In the genomic region with DNA sequence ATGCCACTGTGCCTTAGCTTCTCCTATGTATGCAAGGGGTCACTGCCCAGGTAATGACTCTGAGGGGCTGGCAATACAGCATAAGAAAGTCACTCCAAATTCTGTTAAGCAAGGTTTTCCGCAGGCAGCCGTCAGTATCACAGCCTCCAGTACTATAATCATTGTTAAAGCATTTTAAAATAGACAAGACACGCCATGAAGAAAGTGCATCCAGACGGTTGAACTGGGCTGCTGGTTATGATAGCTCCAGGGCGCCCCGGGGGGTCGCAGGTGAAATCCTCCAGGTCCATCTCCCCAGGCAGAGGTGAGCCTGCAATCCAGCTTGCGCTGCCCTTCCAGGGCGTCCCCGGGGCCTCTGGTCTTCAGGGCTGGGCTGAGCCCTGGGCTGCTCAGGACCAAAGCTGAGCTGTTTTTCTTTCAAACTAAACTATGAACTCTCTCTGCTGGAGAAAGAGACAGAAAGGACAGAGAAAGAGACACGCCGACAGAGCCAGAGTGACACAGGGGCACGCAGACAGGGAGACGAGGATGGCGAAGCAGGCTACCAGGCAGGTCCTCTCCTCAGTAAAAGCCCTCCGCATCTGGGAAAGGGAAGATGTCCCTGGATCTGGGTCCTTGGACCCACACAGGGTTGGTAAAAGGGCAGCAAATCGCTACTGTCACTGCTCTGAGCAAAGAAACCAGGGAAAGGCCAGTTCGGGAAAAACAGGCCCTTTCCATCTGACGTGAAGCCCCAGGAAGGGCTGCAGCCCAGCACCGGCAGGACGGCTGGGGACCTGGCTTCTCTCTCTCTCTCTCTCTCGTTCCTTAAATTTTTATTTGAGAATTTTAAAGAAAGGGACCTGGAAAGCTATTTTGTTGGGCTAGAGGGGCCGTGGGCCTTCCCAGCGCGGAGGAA, we compare ENCODE assay signal across 19 cellular contexts. TPM values are rescaled to one million over a fixed set of nuclear protein-coding genes. Genes with fewer than 3 reads are reported as not detected.
DNase-seq lines count a peak whose midpoint lies in the region; ATAC-seq and TF ChIP-seq lines count a peak whose summit lies in the region.
"Had no signal": no experiment of that assay in that cellular context is flagged by ENCODE, and none has a peak within 500 bp of the region (broad histone marks: within the 10 kb centered on the region; RNA-seq: fewer than 3 reads in every experiment).

No MANE protein-coding gene starts in this region.

- peak overlapping the region; percentile 2 for H4K8ac ChIP-seq in mesenchymal stem cell (ENCODE audit: low read length)

- H3K36me3 Mint-ChIP-seq in activated CD8-positive, alpha-beta memory T cell treated with anti-CD3 and anti-CD28 coated beads, Interleukin-2, amount 10 ng/mL, durations not matched to agents 7 days and 5 days: no peaks in the 10 kb centered on the region
- H3K36me3 Mint-ChIP-seq: CD4-positive, alpha-beta memory T cell; stimulated activated effector memory CD8-positive, alpha-beta T cell treated with anti-CD3 and anti-CD28 coated beads, Interleukin-12 subunit alpha, Interleukin-12 subunit beta, amount 100 ng/mL, for 72 hours had no signal

- TF ChIP-seq POLR2A in breast epithelium (IDR thresholded peaks at IDR 0.05) (no peak), tibial nerve (IDR thresholded peaks at IDR 0.05) (no peak)

- ATAC-seq in activated CD8-positive, alpha-beta memory T cell treated with anti-CD3 and anti-CD28 coated beads, Interleukin-2, amount 10 ng/mL, durations not matched to agents 7 days and 5 days: no peak
- ATAC-seq in HG03571 (IDR thresholded peaks at IDR 0.05; ENCODE audit: unreplicated experiment): no peak
- ATAC-seq in left lobe of liver: no peak
- no peak for ATAC-seq in aorta (ENCODE audit: low FRiP score)
- ATAC-seq: stimulated activated effector memory CD8-positive, alpha-beta T cell treated with anti-CD3 and anti-CD28 coated beads, Interleukin-12 subunit alpha, Interleukin-12 subunit beta, amount 100 ng/mL, for 72 hours had no signal

- H3K4ac ChIP-seq in mesenchymal stem cell (ENCODE audit: low read depth in 1 of 2, low read length in 2 of 2): peak overlapping the region in 1 of 2 experiments; percentile 99

- no peak overlapping the region for H2BK120ac ChIP-seq in mesenchymal stem cell (ENCODE audit: low read depth, low read length)

- peak overlapping the region in 1 of 2 experiments; percentile 28 for H3K14ac ChIP-seq in mesenchymal stem cell (ENCODE audit: low read length in 2 of 2)

- peak overlapping the region; percentile 99 for H3K9ac ChIP-seq in mesenchymal stem cell (ENCODE audit: low read length)
- H3K9ac ChIP-seq: KMS-11 had no signal

- no peak overlapping the region for H4K91ac ChIP-seq in mesenchymal stem cell (ENCODE audit: low read length)

- peak overlapping the region; percentile 2 to 86 for H3K18ac ChIP-seq in mesenchymal stem cell (ENCODE audit: low read depth in 1 of 2, low read length in 2 of 2)

- H3K9me3 ChIP-seq in breast epithelium: no peaks in the 10 kb centered on the region
- no peaks in the 10 kb centered on the region for H3K9me3 ChIP-seq in mesenchymal stem cell (ENCODE audit: control insufficient read depth, low read length)
- no peaks in the 10 kb centered on the region for H3K9me3 ChIP-seq in tibial nerve
- H3K9me3 ChIP-seq in aorta (ENCODE audit: control insufficient read depth, low read length): no peaks in the 10 kb centered on the region

- H3K4me3 ChIP-seq in breast epithelium (peak overlapping the region; percentile 63 to 86 (median 78)), mesenchymal stem cell (ENCODE audit: insufficient read depth in 1 of 2, low read depth in 1 of 2, low read length in 2 of 2) (peak overlapping the region in 1 of 2 experiments; percentile 98), tibial nerve (peak overlapping the region in 3 of 4 donors; percentile 41 to 61 (median 41)), aorta (ENCODE audit: low read length in 2 of 2) (no peak overlapping the region)
- H3K4me3 ChIP-seq: PC-9 had no signal

- H3K27ac ChIP-seq in breast epithelium: peak overlapping the region; percentile 79 to 93
- H3K27ac ChIP-seq in mesenchymal stem cell (ENCODE audit: low read length, poor library complexity, severe bottlenecking): no peak overlapping the region
- peak overlapping the region in 3 of 4 donors; percentile 55 to 89 (median 84) for H3K27ac ChIP-seq in tibial nerve
- no peak overlapping the region for H3K27ac ChIP-seq in aorta (ENCODE audit: low read depth in 1 of 2, low read length in 2 of 2)
- H3K27ac ChIP-seq: 22Rv1, KMS-11, PC-9 had no signal

- H3K4me3 Mint-ChIP-seq in activated CD8-positive, alpha-beta memory T cell treated with anti-CD3 and anti-CD28 coated beads, Interleukin-2, amount 10 ng/mL, durations not matched to agents 7 days and 5 days: no peak overlapping the region
- H3K4me3 Mint-ChIP-seq: dendritic cell treated with granulocyte-macrophage colony-stimulating factor and Interleukin-4, amounts not matched to agents 40 ng/mL and 50 ng/mL, for 4 days; stimulated activated effector memory CD8-positive, alpha-beta T cell treated with anti-CD3 and anti-CD28 coated beads, Interleukin-12 subunit alpha, Interleukin-12 subunit beta, amount 100 ng/mL, for 72 hours had no signal

- H2AFZ ChIP-seq in mesenchymal stem cell (ENCODE audit: low read depth, low read length): no peak overlapping the region
- H2AFZ ChIP-seq: PC-9 had no signal

- no peaks in the 10 kb centered on the region for H3K36me3 ChIP-seq in breast epithelium
- peaks cover 0 to 11% of the 10 kb centered on the region in 2 experiments for H3K36me3 ChIP-seq in mesenchymal stem cell (ENCODE audit: control insufficient read depth in 1 of 2, insufficient read depth in 2 of 2, low read depth in 1 of 2, low read length in 2 of 2)
- no peaks in the 10 kb centered on the region for H3K36me3 ChIP-seq in tibial nerve
- H3K36me3 ChIP-seq in aorta (ENCODE audit: control insufficient read depth in 1 of 2, insufficient read depth in 2 of 2, low read length in 1 of 2): no peaks in the 10 kb centered on the region

- no peak for TF ChIP-seq EP300 in tibial nerve (IDR thresholded peaks at IDR 0.05)

- intact Hi-C loops in breast epithelium (cut with DNase I; ENCODE audit: low total_unique reads) (no loop called here), aorta (cut with DNase I) (loop anchor here in 1 of 2 donors (10.0 kb wide), 1 partner anchor 99 kb away; no protein-coding TSS in a partner anchor)

- H3K27me3 ChIP-seq in breast epithelium (peaks cover 0 to 41% of the 10 kb centered on the region in 2 donors), mesenchymal stem cell (ENCODE audit: control insufficient read depth in 1 of 2, insufficient read depth in 1 of 2, low read length in 2 of 2) (peaks cover 0 to 57% of the 10 kb centered on the region in 2 experiments), tibial nerve (peaks cover 0 to 49% of the 10 kb centered on the region in 2 donors), aorta (ENCODE audit: control insufficient read depth in 1 of 2, insufficient read depth in 2 of 2, low read length in 1 of 2) (no peaks in the 10 kb centered on the region)

- H3K23ac ChIP-seq in mesenchymal stem cell (ENCODE audit: low read length in 2 of 2): no peak overlapping the region

- H3K27me3 Mint-ChIP-seq in activated CD8-positive, alpha-beta memory T cell treated with anti-CD3 and anti-CD28 coated beads, Interleukin-2, amount 10 ng/mL, durations not matched to agents 7 days and 5 days: peaks cover 65% of the 10 kb centered on the region

- H3K4me1 ChIP-seq in breast epithelium (no peaks in the 10 kb centered on the region), mesenchymal stem cell (ENCODE audit: control insufficient read depth, insufficient read depth, low read depth, low read length) (peaks cover 28% of the 10 kb centered on the region), tibial nerve (peaks cover 0 to 39% (median 7%) of the 10 kb centered on the region in 4 donors), aorta (ENCODE audit: control insufficient read depth in 1 of 2, insufficient read depth in 2 of 2, low read length in 2 of 2) (no peaks in the 10 kb centered on the region)

- H3K9me3 Mint-ChIP-seq in activated CD8-positive, alpha-beta memory T cell treated with anti-CD3 and anti-CD28 coated beads, Interleukin-2, amount 10 ng/mL, durations not matched to agents 7 days and 5 days (ENCODE audit: low read depth): no peaks in the 10 kb centered on the region
- H3K9me3 Mint-ChIP-seq: CD4-positive, alpha-beta memory T cell; dendritic cell treated with granulocyte-macrophage colony-stimulating factor and Interleukin-4, amounts not matched to agents 40 ng/mL and 50 ng/mL, for 4 days; stimulated activated effector memory CD8-positive, alpha-beta T cell treated with anti-CD3 and anti-CD28 coated beads, Interleukin-12 subunit alpha, Interleukin-12 subunit beta, amount 100 ng/mL, for 72 hours had no signal

- H3K4me2 ChIP-seq in mesenchymal stem cell (ENCODE audit: low read length, poor library complexity, severe bottlenecking): no peak overlapping the region
- H3K4me2 ChIP-seq: KMS-11, PC-9 had no signal

- H3K79me1 ChIP-seq in mesenchymal stem cell (replicated peaks; ENCODE audit: low read length, poor library complexity, severe bottlenecking): no peaks in the 10 kb centered on the region

- H3K27ac Mint-ChIP-seq in activated CD8-positive, alpha-beta memory T cell treated with anti-CD3 and anti-CD28 coated beads, Interleukin-2, amount 10 ng/mL, durations not matched to agents 7 days and 5 days: no peak overlapping the region
- H3K27ac Mint-ChIP-seq: CD4-positive, alpha-beta memory T cell; dendritic cell treated with granulocyte-macrophage colony-stimulating factor and Interleukin-4, amounts not matched to agents 40 ng/mL and 50 ng/mL, for 4 days; stimulated activated effector memory CD8-positive, alpha-beta T cell treated with anti-CD3 and anti-CD28 coated beads, Interleukin-12 subunit alpha, Interleukin-12 subunit beta, amount 100 ng/mL, for 72 hours had no signal

- no peak overlapping the region for H2BK12ac ChIP-seq in mesenchymal stem cell (ENCODE audit: low read length in 2 of 2)

- CTCF ChIA-PET in activated CD8-positive, alpha-beta memory T cell treated with anti-CD3 and anti-CD28 coated beads, Interleukin-2, amount 10 ng/mL, durations not matched to agents 7 days and 5 days (lab: Charles Lee): no interaction called here

- WGBS in mesenchymal stem cell: 60% methylated on average over 20 of the region's 25 CpGs
- WGBS in tibial nerve, 2 donors: 61 to 65% methylated on average over 25 of the region's 25 CpGs
- WGBS in aorta, 2 donors: 83 to 88% methylated on average over 24 to 25 of the region's 25 CpGs

- H2BK5ac ChIP-seq in mesenchymal stem cell (ENCODE audit: low read depth, low read length, poor library complexity, severe bottlenecking): no peak overlapping the region

- no peaks in the 10 kb centered on the region for H3K4me1 Mint-ChIP-seq in activated CD8-positive, alpha-beta memory T cell treated with anti-CD3 and anti-CD28 coated beads, Interleukin-2, amount 10 ng/mL, durations not matched to agents 7 days and 5 days
- H3K4me1 Mint-ChIP-seq: stimulated activated effector memory CD8-positive, alpha-beta T cell treated with anti-CD3 and anti-CD28 coated beads, Interleukin-12 subunit alpha, Interleukin-12 subunit beta, amount 100 ng/mL, for 72 hours had no signal

- no peak overlapping the region for H2BK15ac ChIP-seq in mesenchymal stem cell (ENCODE audit: low read depth, poor library complexity, severe bottlenecking)

- peak; percentile 23 for DNase-seq in activated CD8-positive, alpha-beta memory T cell treated with anti-CD3 and anti-CD28 coated beads, Interleukin-2, amount 10 ng/mL, durations not matched to agents 7 days and 5 days
- no peak for DNase-seq in activated CD8-positive, alpha-beta memory T cell treated with anti-CD3 and anti-CD28 coated beads, Interleukin-2, amount 50 U/mL, for 4 hours
- DNase-seq in breast epithelium (ENCODE audit: low spot score in 2 of 2): no peak
- peak; percentile 20 for DNase-seq in mesenchymal stem cell
- no peak for DNase-seq in tibial nerve (ENCODE audit: low spot score in 2 of 2)
- DNase-seq in left lobe of liver (ENCODE audit: low spot score): no peak
- no peak for DNase-seq in aorta
- DNase-seq: activated CD4-positive, CD25-positive, alpha-beta regulatory T cell; CD4-positive, alpha-beta memory T cell; GF-D8; NCI-H1436 treated with DMSO at 0.1 percent for 48 hours; NCI-H510A treated with DMSO at 0.1 percent for 48 hours; PC-9; stimulated activated CD4-positive, alpha-beta T cell treated with anti-CD3 and anti-CD28 coated beads, Interleukin-4, amount 100 ng/mL, for 1 hour had no signal

- no peak overlapping the region for H2AK5ac ChIP-seq in mesenchymal stem cell (ENCODE audit: low read length, severe bottlenecking)

- TF ChIP-seq CTCF in breast epithelium (IDR thresholded peaks at IDR 0.05): no peak
- TF ChIP-seq CTCF in tibial nerve (IDR thresholded peaks at IDR 0.05): no peak

RNA-seq across cellular contexts. Expression of a gene that starts 2.1 kb away (rescaled TPM):
- total RNA-seq in activated CD8-positive, alpha-beta memory T cell treated with anti-CD3 and anti-CD28 coated beads, Interleukin-2, amount 10 ng/mL, durations not matched to agents 7 days and 5 days: not detected
- total RNA-seq in breast epithelium (100 to 1,000 TPM in 2 of 3 donors, 10 to 100 TPM in 1; 38.2 to 200 (median 178) TPM), tibial nerve (100 to 1,000 TPM in 3 of 4 donors, 10 to 100 TPM in 1; 72.5 to 140 (median 106) TPM), left lobe of liver (not detected), aorta (10 to 100 TPM; 12.9 to 16.4 TPM)
- 11.1 TPM for polyA plus RNA-seq in mesenchymal stem cell (2013, experiment 1 of 2)
- 11.7 TPM for polyA plus RNA-seq in mesenchymal stem cell (2013, experiment 2 of 2)
- 10 to 100 TPM in 1 of 2 donors, 1 to 10 TPM in 1; 6.0 to 20.8 TPM for polyA plus RNA-seq in aorta
- total RNA-seq: CD4-positive, alpha-beta memory T cell had no signal
- polyA plus RNA-seq: CD4-positive, alpha-beta memory T cell had no signal

Comparison
In these comparisons a context has a peak if more than half of its experiments do, and no peak if none do; other contexts are left out.
1. DNase-seq: peak in activated CD8-positive, alpha-beta memory T cell treated with anti-CD3 and anti-CD28 coated beads, Interleukin-2, amount 10 ng/mL, durations not matched to agents 7 days and 5 days (single experiment) and mesenchymal stem cell (single experiment); none in activated CD8-positive, alpha-beta memory T cell treated with anti-CD3 and anti-CD28 coated beads, Interleukin-2, amount 50 U/mL, for 4 hours (single experiment), breast epithelium (0 of 2), tibial nerve (0 of 2), left lobe of liver (single experiment) and aorta (0 of 2).
2. H3K27ac ChIP-seq: peak in breast epithelium (2 of 2) and tibial nerve (3 of 4); none in mesenchymal stem cell (single experiment) and aorta (0 of 2).
3. H3K4me3 ChIP-seq: peak in breast epithelium (3 of 3) and tibial nerve (3 of 4); none in aorta (0 of 2).
4. RNA of a gene that starts 2.1 kb away (total RNA-seq): 38.2 to 200 TPM in breast epithelium, 72.5 to 140 TPM in tibial nerve and 12.9 to 16.4 TPM in aorta; not detected in left lobe of liver (single experiment) and not detected in activated CD8-positive, alpha-beta memory T cell treated with anti-CD3 and anti-CD28 coated beads, Interleukin-2, amount 10 ng/mL, durations not matched to agents 7 days and 5 days; every median in the first group is over 10 times any median in the second.